ENCODE assay signal across 1 cellular context in the genomic region with DNA sequence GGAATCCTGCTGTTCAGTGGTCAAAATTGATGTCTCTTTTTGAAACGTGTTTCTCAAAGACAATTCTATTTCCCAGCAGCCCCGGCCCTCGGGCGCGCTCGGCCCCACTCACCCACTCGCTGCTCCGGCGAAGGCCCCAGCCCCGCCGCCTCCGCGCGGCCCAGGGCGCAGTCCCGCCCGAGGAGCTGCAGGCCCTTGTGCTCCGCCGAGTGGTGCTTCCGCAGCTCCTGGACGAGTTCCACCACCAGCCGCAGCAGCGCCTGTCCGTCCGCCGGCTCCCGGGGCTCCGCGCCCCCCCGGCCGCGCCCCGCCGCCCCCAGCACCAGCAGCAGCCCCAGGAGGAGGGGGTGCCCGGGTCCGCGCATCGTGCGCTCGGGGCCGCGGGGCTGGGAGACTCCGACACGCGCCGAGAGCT.
TF ChIP-seq lines count a peak whose summit lies in the region.

No MANE protein-coding gene starts in this region.

TF ChIP-seq in GM12878, 131 proteins besides CTCF, POLR2A, EP300 and RAD21 (continued from another document):
- TF ChIP-seq, protein P1, sequence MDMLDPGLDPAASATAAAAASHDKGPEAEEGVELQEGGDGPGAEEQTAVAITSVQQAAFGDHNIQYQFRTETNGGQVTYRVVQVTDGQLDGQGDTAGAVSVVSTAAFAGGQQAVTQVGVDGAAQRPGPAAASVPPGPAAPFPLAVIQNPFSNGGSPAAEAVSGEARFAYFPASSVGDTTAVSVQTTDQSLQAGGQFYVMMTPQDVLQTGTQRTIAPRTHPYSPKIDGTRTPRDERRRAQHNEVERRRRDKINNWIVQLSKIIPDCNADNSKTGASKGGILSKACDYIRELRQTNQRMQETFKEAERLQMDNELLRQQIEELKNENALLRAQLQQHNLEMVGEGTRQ (IDR thresholded peaks at IDR 0.05; ENCODE audit: borderline replicate concordance, low read depth, low read length), result no peak
- TF ChIP-seq, protein P2, sequence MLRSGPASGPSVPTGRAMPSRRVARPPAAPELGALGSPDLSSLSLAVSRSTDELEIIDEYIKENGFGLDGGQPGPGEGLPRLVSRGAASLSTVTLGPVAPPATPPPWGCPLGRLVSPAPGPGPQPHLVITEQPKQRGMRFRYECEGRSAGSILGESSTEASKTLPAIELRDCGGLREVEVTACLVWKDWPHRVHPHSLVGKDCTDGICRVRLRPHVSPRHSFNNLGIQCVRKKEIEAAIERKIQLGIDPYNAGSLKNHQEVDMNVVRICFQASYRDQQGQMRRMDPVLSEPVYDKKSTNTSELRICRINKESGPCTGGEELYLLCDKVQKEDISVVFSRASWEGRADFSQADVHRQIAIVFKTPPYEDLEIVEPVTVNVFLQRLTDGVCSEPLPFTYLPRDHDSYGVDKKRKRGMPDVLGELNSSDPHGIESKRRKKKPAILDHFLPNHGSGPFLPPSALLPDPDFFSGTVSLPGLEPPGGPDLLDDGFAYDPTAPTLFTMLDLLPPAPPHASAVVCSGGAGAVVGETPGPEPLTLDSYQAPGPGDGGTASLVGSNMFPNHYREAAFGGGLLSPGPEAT (IDR thresholded peaks at IDR 0.05; ENCODE audit: low read depth), result no peak
- TF ChIP-seq, protein P3, sequence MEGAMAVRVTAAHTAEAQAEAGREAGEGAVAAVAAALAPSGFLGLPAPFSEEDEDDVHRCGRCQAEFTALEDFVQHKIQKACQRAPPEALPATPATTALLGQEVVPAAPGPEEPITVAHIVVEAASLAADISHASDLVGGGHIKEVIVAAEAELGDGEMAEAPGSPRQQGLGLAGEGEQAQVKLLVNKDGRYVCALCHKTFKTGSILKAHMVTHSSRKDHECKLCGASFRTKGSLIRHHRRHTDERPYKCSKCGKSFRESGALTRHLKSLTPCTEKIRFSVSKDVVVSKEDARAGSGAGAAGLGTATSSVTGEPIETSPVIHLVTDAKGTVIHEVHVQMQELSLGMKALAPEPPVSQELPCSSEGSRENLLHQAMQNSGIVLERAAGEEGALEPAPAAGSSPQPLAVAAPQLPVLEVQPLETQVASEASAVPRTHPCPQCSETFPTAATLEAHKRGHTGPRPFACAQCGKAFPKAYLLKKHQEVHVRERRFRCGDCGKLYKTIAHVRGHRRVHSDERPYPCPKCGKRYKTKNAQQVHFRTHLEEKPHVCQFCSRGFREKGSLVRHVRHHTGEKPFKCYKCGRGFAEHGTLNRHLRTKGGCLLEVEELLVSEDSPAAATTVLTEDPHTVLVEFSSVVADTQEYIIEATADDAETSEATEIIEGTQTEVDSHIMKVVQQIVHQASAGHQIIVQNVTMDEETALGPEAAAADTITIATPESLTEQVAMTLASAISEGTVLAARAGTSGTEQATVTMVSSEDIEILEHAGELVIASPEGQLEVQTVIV (IDR thresholded peaks at IDR 0.05; ENCODE audit: borderline replicate concordance, partially characterized antibody), result no peak
- TF ChIP-seq, protein P4, sequence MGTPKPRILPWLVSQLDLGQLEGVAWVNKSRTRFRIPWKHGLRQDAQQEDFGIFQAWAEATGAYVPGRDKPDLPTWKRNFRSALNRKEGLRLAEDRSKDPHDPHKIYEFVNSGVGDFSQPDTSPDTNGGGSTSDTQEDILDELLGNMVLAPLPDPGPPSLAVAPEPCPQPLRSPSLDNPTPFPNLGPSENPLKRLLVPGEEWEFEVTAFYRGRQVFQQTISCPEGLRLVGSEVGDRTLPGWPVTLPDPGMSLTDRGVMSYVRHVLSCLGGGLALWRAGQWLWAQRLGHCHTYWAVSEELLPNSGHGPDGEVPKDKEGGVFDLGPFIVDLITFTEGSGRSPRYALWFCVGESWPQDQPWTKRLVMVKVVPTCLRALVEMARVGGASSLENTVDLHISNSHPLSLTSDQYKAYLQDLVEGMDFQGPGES (IDR thresholded peaks at IDR 0.05), result no peak
- TF ChIP-seq, protein P5, sequence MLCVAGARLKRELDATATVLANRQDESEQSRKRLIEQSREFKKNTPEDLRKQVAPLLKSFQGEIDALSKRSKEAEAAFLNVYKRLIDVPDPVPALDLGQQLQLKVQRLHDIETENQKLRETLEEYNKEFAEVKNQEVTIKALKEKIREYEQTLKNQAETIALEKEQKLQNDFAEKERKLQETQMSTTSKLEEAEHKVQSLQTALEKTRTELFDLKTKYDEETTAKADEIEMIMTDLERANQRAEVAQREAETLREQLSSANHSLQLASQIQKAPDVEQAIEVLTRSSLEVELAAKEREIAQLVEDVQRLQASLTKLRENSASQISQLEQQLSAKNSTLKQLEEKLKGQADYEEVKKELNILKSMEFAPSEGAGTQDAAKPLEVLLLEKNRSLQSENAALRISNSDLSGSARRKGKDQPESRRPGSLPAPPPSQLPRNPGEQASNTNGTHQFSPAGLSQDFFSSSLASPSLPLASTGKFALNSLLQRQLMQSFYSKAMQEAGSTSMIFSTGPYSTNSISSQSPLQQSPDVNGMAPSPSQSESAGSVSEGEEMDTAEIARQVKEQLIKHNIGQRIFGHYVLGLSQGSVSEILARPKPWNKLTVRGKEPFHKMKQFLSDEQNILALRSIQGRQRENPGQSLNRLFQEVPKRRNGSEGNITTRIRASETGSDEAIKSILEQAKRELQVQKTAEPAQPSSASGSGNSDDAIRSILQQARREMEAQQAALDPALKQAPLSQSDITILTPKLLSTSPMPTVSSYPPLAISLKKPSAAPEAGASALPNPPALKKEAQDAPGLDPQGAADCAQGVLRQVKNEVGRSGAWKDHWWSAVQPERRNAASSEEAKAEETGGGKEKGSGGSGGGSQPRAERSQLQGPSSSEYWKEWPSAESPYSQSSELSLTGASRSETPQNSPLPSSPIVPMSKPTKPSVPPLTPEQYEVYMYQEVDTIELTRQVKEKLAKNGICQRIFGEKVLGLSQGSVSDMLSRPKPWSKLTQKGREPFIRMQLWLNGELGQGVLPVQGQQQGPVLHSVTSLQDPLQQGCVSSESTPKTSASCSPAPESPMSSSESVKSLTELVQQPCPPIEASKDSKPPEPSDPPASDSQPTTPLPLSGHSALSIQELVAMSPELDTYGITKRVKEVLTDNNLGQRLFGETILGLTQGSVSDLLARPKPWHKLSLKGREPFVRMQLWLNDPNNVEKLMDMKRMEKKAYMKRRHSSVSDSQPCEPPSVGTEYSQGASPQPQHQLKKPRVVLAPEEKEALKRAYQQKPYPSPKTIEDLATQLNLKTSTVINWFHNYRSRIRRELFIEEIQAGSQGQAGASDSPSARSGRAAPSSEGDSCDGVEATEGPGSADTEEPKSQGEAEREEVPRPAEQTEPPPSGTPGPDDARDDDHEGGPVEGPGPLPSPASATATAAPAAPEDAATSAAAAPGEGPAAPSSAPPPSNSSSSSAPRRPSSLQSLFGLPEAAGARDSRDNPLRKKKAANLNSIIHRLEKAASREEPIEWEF (IDR thresholded peaks at IDR 0.05; ENCODE audit: insufficient replicate concordance, low read depth, low read length), result no peak
- TF ChIP-seq NFIC (IDR thresholded peaks at IDR 0.05; ENCODE audit: low read depth, low read length), result no peak
